In the genomic region with DNA sequence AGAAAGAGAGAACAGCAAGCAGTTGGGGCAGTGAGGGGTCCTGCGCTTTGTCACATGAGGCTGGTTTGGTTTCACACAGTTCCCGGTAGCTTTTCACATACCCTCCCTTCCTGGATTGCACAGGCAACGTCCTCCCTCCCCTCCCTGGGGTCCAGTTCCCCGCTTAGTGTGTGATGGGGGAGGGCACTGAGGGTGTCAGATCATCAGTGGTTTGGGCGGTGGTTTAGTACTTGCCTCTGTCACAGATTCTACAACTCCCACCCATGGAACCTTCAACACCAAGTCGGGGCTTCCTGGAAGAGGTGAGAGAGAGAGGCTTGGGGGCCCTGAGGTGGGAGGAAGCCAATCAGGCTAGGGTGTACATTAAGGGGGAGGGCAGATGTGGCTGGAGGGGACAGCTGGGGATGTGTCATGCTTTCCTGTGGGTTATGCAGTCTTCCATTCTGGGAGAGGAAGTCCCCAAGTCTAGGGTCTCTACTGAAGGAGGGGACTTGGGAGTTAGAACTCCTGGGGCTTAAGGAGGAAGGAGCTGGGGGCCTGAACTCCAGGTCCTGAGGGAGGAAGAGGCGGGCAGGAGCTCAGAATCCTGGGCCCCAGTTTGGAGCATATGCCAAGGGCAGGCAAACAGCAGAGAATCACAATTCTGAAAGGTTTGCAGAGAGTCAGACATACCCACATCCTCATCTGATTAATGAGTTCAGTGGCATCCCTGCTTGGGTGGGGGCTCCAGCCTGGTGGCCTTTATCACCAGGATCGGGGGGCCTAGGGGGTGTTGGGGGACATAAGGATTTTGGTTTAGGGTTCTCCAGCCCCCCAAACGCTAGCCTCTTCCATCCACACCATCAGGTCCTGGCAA, we compare ENCODE assay signal across 9 cellular contexts. TPM values are rescaled to one million over a fixed set of nuclear protein-coding genes. Genes with fewer than 3 reads are reported as not detected.
DNase-seq lines count a peak whose midpoint lies in the region; ATAC-seq lines count a peak whose summit lies in the region.
"Had no signal": no experiment of that assay in that cellular context is flagged by ENCODE, and none has a peak within 500 bp of the region (broad histone marks: within the 10 kb centered on the region; RNA-seq: fewer than 3 reads in every experiment).

A gene with protein sequence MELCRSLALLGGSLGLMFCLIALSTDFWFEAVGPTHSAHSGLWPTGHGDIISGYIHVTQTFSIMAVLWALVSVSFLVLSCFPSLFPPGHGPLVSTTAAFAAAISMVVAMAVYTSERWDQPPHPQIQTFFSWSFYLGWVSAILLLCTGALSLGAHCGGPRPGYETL (minus strand): TSS at position 6 of the 856 bp plus-strand sequence. CDS start 119 bp downstream, outside the sequence.

- peaks cover 40% of the 10 kb centered on the region for H3K4me1 ChIP-seq in effector memory CD4-positive, alpha-beta T cell (ENCODE audit: control insufficient read depth, insufficient read depth, low read length, poor library complexity, severe bottlenecking)

- no peaks in the 10 kb centered on the region for H3K9me3 ChIP-seq in effector memory CD4-positive, alpha-beta T cell (ENCODE audit: control insufficient read depth, low read length)

- ATAC-seq in HG02885 (IDR thresholded peaks at IDR 0.05; ENCODE audit: poor library complexity, unreplicated experiment) (peak; percentile 36), GM18517 (IDR thresholded peaks at IDR 0.05; ENCODE audit: unreplicated experiment) (no peak)
- ATAC-seq: left ventricle myocardium superior had no signal

- peak; percentile 39 for DNase-seq in activated CD4-positive, alpha-beta T cell treated with anti-CD3 and anti-CD28 coated beads for 1 hour
- peak; percentile 25 to 68 (median 50) for DNase-seq in effector memory CD4-positive, alpha-beta T cell
- DNase-seq in stimulated activated CD8-positive, alpha-beta memory T cell treated with anti-CD3 and anti-CD28 coated beads, Interleukin-7, amount 100 ng/mL, for 24 hours (ENCODE audit: low read depth), result peak; percentile 68
- no peak for DNase-seq in H4 (ENCODE audit: low spot score)
- DNase-seq in NCI-H1436 (lab: John Stamatoyannopoulos, UW), result no peak
- no peak for DNase-seq in NCI-H1105 treated with DMSO at 0.1 percent for 48 hours (lab: John Stamatoyannopoulos, UW)
- DNase-seq: left ventricle myocardium superior had no signal

- no peaks in the 10 kb centered on the region for H3K36me3 ChIP-seq in effector memory CD4-positive, alpha-beta T cell (ENCODE audit: control insufficient read depth, insufficient read depth, low read length)

- H3K27ac ChIP-seq in effector memory CD4-positive, alpha-beta T cell (ENCODE audit: insufficient read depth, low read length, poor library complexity, severe bottlenecking), result peak within 1 kb of the TSS; percentile 64

- H3K4me3 ChIP-seq in effector memory CD4-positive, alpha-beta T cell (ENCODE audit: insufficient read depth, low read depth, low read length, poor library complexity, severe bottlenecking), result no peak within 1 kb of the TSS

- no peaks in the 10 kb centered on the region for H3K27me3 ChIP-seq in effector memory CD4-positive, alpha-beta T cell (replicated peaks; ENCODE audit: control insufficient read depth, insufficient read depth, low read length, poor library complexity, severe bottlenecking)

RNA-seq across cellular contexts. Expression of the gene that starts here (rescaled TPM):
- not detected in 2 replicates for total RNA-seq in H4 (2014; rRNA removed; shearing (Covaris generic))

Comparison
In these comparisons a context has a peak if more than half of its experiments do, and no peak if none do; other contexts are left out.
1. DNase-seq: peak in activated CD4-positive, alpha-beta T cell treated with anti-CD3 and anti-CD28 coated beads for 1 hour (single experiment), effector memory CD4-positive, alpha-beta T cell (3 of 3) and stimulated activated CD8-positive, alpha-beta memory T cell treated with anti-CD3 and anti-CD28 coated beads, Interleukin-7, amount 100 ng/mL, for 24 hours (single experiment); none in H4 (single experiment), NCI-H1436 (single experiment) and NCI-H1105 treated with DMSO at 0.1 percent for 48 hours (single experiment).